ENCODE assay signal across 28 cellular contexts in genomic region chr6:12190252-12190651, GRCh38.
"Had no signal": no experiment of that assay in that cellular context is flagged by ENCODE, and none has a peak within 500 bp of the region (broad histone marks: within the 10 kb centered on the region; RNA-seq: fewer than 3 reads in every experiment).

No MANE protein-coding gene starts in this region.

- H3K36me3 ChIP-seq: left lung, lower lobe of right lung, pancreas, prostate gland, suprapubic skin, thoracic aorta, tibial artery, upper lobe of right lung had no signal

- H3K9me3 Mint-ChIP-seq: immature natural killer cell; naive thymus-derived CD8-positive, alpha-beta T cell; nephron; stimulated activated effector memory CD8-positive, alpha-beta T cell treated with anti-CD3 and anti-CD28 coated beads, Interleukin-12 subunit alpha, Interleukin-12 subunit beta, amount 100 ng/mL, for 72 hours; stimulated activated naive CD8-positive, alpha-beta T cell treated with anti-CD3 and anti-CD28 coated beads, Interleukin-15, Interleukin-2, amounts not matched to agents 100 ng/mL and 50 ng/mL, for 24 hours had no signal

- H3K27ac ChIP-seq: left lung, lower lobe of right lung, pancreas, prostate gland, skin epidermis, suprapubic skin, thoracic aorta, tibial artery, upper lobe of right lung had no signal

- H3K4me3 ChIP-seq: left lung, lower lobe of right lung, pancreas, prostate gland, skin epidermis, suprapubic skin, thoracic aorta, tibial artery, upper lobe of right lung had no signal

- H3K9me3 ChIP-seq: left lung, lower lobe of right lung, pancreas, prostate gland, suprapubic skin, thoracic aorta, tibial artery, upper lobe of right lung had no signal

- H3K4me1 ChIP-seq: left lung, lower lobe of right lung, pancreas, prostate gland, suprapubic skin, tibial artery, upper lobe of right lung had no signal

- H3K4me3 Mint-ChIP-seq: immature natural killer cell; naive thymus-derived CD8-positive, alpha-beta T cell; nephron; stimulated activated effector memory CD8-positive, alpha-beta T cell treated with anti-CD3 and anti-CD28 coated beads, Interleukin-12 subunit alpha, Interleukin-12 subunit beta, amount 100 ng/mL, for 72 hours; stimulated activated naive CD8-positive, alpha-beta T cell treated with anti-CD3 and anti-CD28 coated beads, Interleukin-15, Interleukin-2, amounts not matched to agents 100 ng/mL and 50 ng/mL, for 24 hours had no signal

- H3K4me1 Mint-ChIP-seq: immature natural killer cell; naive thymus-derived CD8-positive, alpha-beta T cell; nephron; stimulated activated effector memory CD8-positive, alpha-beta T cell treated with anti-CD3 and anti-CD28 coated beads, Interleukin-12 subunit alpha, Interleukin-12 subunit beta, amount 100 ng/mL, for 72 hours had no signal

- H3K27ac Mint-ChIP-seq: immature natural killer cell; naive thymus-derived CD8-positive, alpha-beta T cell; nephron; stimulated activated effector memory CD8-positive, alpha-beta T cell treated with anti-CD3 and anti-CD28 coated beads, Interleukin-12 subunit alpha, Interleukin-12 subunit beta, amount 100 ng/mL, for 72 hours; stimulated activated naive CD8-positive, alpha-beta T cell treated with anti-CD3 and anti-CD28 coated beads, Interleukin-15, Interleukin-2, amounts not matched to agents 100 ng/mL and 50 ng/mL, for 24 hours had no signal

- ATAC-seq: left colon; left lung; lower lobe of right lung; naive thymus-derived CD8-positive, alpha-beta T cell; pancreas; right cardiac atrium; sciatic nerve; stimulated activated effector memory CD8-positive, alpha-beta T cell treated with anti-CD3 and anti-CD28 coated beads, Interleukin-12 subunit alpha, Interleukin-12 subunit beta, amount 100 ng/mL, for 72 hours; upper lobe of right lung had no signal

- H3K36me3 Mint-ChIP-seq: naive thymus-derived CD8-positive, alpha-beta T cell; stimulated activated effector memory CD8-positive, alpha-beta T cell treated with anti-CD3 and anti-CD28 coated beads, Interleukin-12 subunit alpha, Interleukin-12 subunit beta, amount 100 ng/mL, for 72 hours had no signal

- FAIRE-seq: islet of Langerhans, kidney, pancreas, urothelium cell line had no signal

- H3K27me3 ChIP-seq: left lung, pancreas, suprapubic skin, tibial artery, upper lobe of right lung had no signal

- H3K27me3 Mint-ChIP-seq: naive thymus-derived CD8-positive, alpha-beta T cell; stimulated activated naive CD8-positive, alpha-beta T cell treated with anti-CD3 and anti-CD28 coated beads, Interleukin-15, Interleukin-2, amounts not matched to agents 100 ng/mL and 50 ng/mL, for 24 hours had no signal

- DNase-seq: hypothalamus; immature natural killer cell; kidney; left colon; left lung; lower lobe of right lung; mammary epithelial cell; mesenchymal stem cell; naive thymus-derived CD8-positive, alpha-beta T cell; nucleus accumbens; pancreas; posterior cingulate gyrus; retina; right cardiac atrium; stimulated activated CD4-positive, alpha-beta T cell treated with anti-CD3 and anti-CD28 coated beads, Interleukin-4, amount 100 ng/mL, for 24 hours; stimulated activated naive CD4-positive, alpha-beta T cell; tibial artery; upper lobe of right lung had no signal
